In the genomic region with DNA sequence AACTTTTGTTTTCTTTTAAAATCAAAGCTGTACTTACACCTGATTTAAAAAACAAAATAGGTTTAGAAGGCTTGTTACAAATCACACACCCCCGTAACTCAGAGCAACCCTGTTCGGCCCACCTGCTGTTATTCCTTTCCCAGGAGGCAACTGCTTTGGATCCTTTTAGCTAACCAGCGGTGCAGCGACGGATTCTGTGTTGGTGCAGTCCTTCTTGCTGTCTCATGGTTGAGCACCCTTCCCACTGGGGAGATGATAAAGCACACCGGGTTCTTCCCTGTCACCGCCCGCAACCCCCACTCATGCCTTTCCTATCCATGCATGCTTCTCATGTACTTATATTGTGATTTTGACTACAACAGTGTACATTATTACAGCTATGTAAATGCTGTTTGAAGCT, we compare ENCODE assay signal across 15 cellular contexts. TPM values are rescaled to one million over a fixed set of nuclear protein-coding genes. Genes with fewer than 3 reads are reported as not detected.
DNase-seq lines count a peak whose midpoint lies in the region; ATAC-seq and TF ChIP-seq lines count a peak whose summit lies in the region.
"Had no signal": no experiment of that assay in that cellular context is flagged by ENCODE, and none has a peak within 500 bp of the region (broad histone marks: within the 10 kb centered on the region; RNA-seq: fewer than 3 reads in every experiment).

No MANE protein-coding gene starts in this region.

- intact Hi-C loops in activated CD4-positive, alpha-beta T cell treated with anti-CD3 and anti-CD28 coated beads, Interleukin-2, amount 10 ng/mL, durations not matched to agents 24 days and 14 days (cut with micrococcal nuclease), result loop anchor here (2.0 kb wide), 2 partner anchors 116 to 244 kb away; partner anchors contain the start of gene PTPRE

- ATAC-seq in GM23338 (peak; percentile 9; the same call in 1 of the 3 replicates), GM21717 (IDR thresholded peaks at IDR 0.05; ENCODE audit: unreplicated experiment) (no peak), HG03045 (IDR thresholded peaks at IDR 0.05; ENCODE audit: unreplicated experiment) (no peak)

- no peak overlapping the region for H3K4me2 ChIP-seq in GM23338

- peak overlapping the region; percentile 78 for H3K4me3 Mint-ChIP-seq in activated CD4-positive, alpha-beta T cell treated with anti-CD3 and anti-CD28 coated beads, Interleukin-2, amount 10 ng/mL, durations not matched to agents 24 days and 14 days
- peak overlapping the region; percentile 67 for H3K4me3 Mint-ChIP-seq in GM23338
- peak overlapping the region in 4 of 5 experiments; percentile 36 to 70 (median 45) for H3K4me3 Mint-ChIP-seq in brain
- H3K4me3 Mint-ChIP-seq in nephron progenitor cell, result peak overlapping the region; percentile 64

- H3F3A ChIP-seq in GM23338 (replicated peaks; ENCODE audit: low read depth), result 0 out of 2 replicates have a peak, but pooled peaks cover 2% of the 10 kb centered on the region

- no peak overlapping the region for H3K27ac Mint-ChIP-seq in activated CD4-positive, alpha-beta T cell treated with anti-CD3 and anti-CD28 coated beads, Interleukin-2, amount 10 ng/mL, durations not matched to agents 24 days and 14 days
- H3K27ac Mint-ChIP-seq in GM23338 (no peak overlapping the region), brain (no peak overlapping the region), nephron progenitor cell (peak overlapping the region; percentile 4)

- peaks cover 24% of the 10 kb centered on the region for H3K27me3 Mint-ChIP-seq in activated CD4-positive, alpha-beta T cell treated with anti-CD3 and anti-CD28 coated beads, Interleukin-2, amount 10 ng/mL, durations not matched to agents 24 days and 14 days
- H3K27me3 Mint-ChIP-seq in GM23338 (ENCODE audit: insufficient read depth, low read depth, poor library complexity), result peaks cover 8% of the 10 kb centered on the region
- H3K27me3 Mint-ChIP-seq in brain, result peaks cover 44% of the 10 kb centered on the region
- H3K27me3 Mint-ChIP-seq in nephron progenitor cell (ENCODE audit: low read depth, poor library complexity), result peaks cover 15% of the 10 kb centered on the region

- H3K9me3 Mint-ChIP-seq in activated CD4-positive, alpha-beta T cell treated with anti-CD3 and anti-CD28 coated beads, Interleukin-2, amount 10 ng/mL, durations not matched to agents 24 days and 14 days, result no peaks in the 10 kb centered on the region
- no peaks in the 10 kb centered on the region for H3K9me3 Mint-ChIP-seq in GM23338
- H3K9me3 Mint-ChIP-seq in brain, result peaks cover 0 to 6% (median 0%) of the 10 kb centered on the region in 5 experiments
- H3K9me3 Mint-ChIP-seq in nephron progenitor cell, result no peaks in the 10 kb centered on the region

- peaks cover 3% of the 10 kb centered on the region; the same call in 1 of the 2 replicates for H3K4me1 ChIP-seq in GM23338 (ENCODE audit: insufficient read depth)

- no peak overlapping the region for H3K27ac ChIP-seq in GM23338 (ENCODE audit: low read depth)
- H3K27ac ChIP-seq: heart right ventricle, vagina had no signal

- no peaks in the 10 kb centered on the region for H3K36me3 Mint-ChIP-seq in activated CD4-positive, alpha-beta T cell treated with anti-CD3 and anti-CD28 coated beads, Interleukin-2, amount 10 ng/mL, durations not matched to agents 24 days and 14 days (ENCODE audit: low read depth)
- H3K36me3 Mint-ChIP-seq in GM23338 (ENCODE audit: low read depth) (no peaks in the 10 kb centered on the region), brain (no peaks in the 10 kb centered on the region), nephron progenitor cell (ENCODE audit: low read depth) (no peaks in the 10 kb centered on the region)

- no peaks in the 10 kb centered on the region for H3K9me2 ChIP-seq in GM23338 (ENCODE audit: insufficient read depth)

- no peaks in the 10 kb centered on the region for H3K36me3 ChIP-seq in GM23338 (ENCODE audit: insufficient read depth)
- H3K36me3 ChIP-seq: heart right ventricle, vagina had no signal

- H3K79me2 ChIP-seq in GM23338 (replicated peaks; ENCODE audit: insufficient read depth), result no peaks in the 10 kb centered on the region

- H3K4me3 ChIP-seq in GM23338, result no peak overlapping the region

- no peak overlapping the region for H2AFZ ChIP-seq in GM23338

- no peak for DNase-seq in activated CD4-positive, alpha-beta T cell treated with anti-CD3 and anti-CD28 coated beads, Interleukin-2, amount 10 ng/mL, durations not matched to agents 24 days and 14 days
- no peak for DNase-seq in activated CD4-positive, alpha-beta T cell treated with anti-CD3 and anti-CD28 coated beads, Interleukin-2, amount 50 U/mL, for 48 hours
- peak; percentile 37 for DNase-seq in GM23338 (ENCODE audit: low spot score)
- peak; percentile 46 for DNase-seq in nephron progenitor cell
- DNase-seq in inferior parietal cortex (ENCODE audit: extremely low spot score), result no peak
- DNase-seq: activated naive CD4-positive, alpha-beta T cell treated with anti-CD3 and anti-CD28 coated beads, Interleukin-2, amount 50 U/mL, for 16 hours; effector CD4-positive, alpha-beta T cell; EL; heart right ventricle; NCI-H1105 treated with DMSO at 0.1 percent for 48 hours; NCI-H2227 treated with DMSO at 0.1 percent for 48 hours had no signal

- TF ChIP-seq CTCF in GM23338 (conservative IDR thresholded peaks at IDR 0.05; ENCODE audit: low read depth in 2 of 2) (no peak), brain (conservative IDR thresholded peaks at IDR 0.05) (no peak), nephron progenitor cell (IDR thresholded peaks at IDR 0.05) (no peak)

- peaks cover 11% of the 10 kb centered on the region for H3K4me1 Mint-ChIP-seq in activated CD4-positive, alpha-beta T cell treated with anti-CD3 and anti-CD28 coated beads, Interleukin-2, amount 10 ng/mL, durations not matched to agents 24 days and 14 days
- H3K4me1 Mint-ChIP-seq in GM23338, result peaks cover 10% of the 10 kb centered on the region
- peaks cover 5% of the 10 kb centered on the region for H3K4me1 Mint-ChIP-seq in brain
- H3K4me1 Mint-ChIP-seq in nephron progenitor cell, result peaks cover 35% of the 10 kb centered on the region

- H3K27me3 ChIP-seq in GM23338 (ENCODE audit: insufficient read depth), result peaks cover 19% of the 10 kb centered on the region
- H3K27me3 ChIP-seq: vagina had no signal

- no peaks in the 10 kb centered on the region for H4K20me1 ChIP-seq in GM23338 (replicated peaks; ENCODE audit: insufficient read depth)

TF ChIP-seq in GM23338, 12 proteins besides CTCF, POLR2A, EP300 and RAD21 (continues in another document):
- TF ChIP-seq ZNF114 (CRISPR knock-in tag; IDR thresholded peaks at IDR 0.05) (no peak), EZH2 (IDR thresholded peaks at IDR 0.05; ENCODE audit: low read depth, unreplicated experiment) (no peak), CREB1 (CRISPR knock-in tag; IDR thresholded peaks at IDR 0.05; ENCODE audit: low read depth) (no peak)

RNA-seq across cellular contexts. Expression of gene MKI67, which starts 24.8 kb away (rescaled TPM):
- total RNA-seq in activated CD4-positive, alpha-beta T cell treated with anti-CD3 and anti-CD28 coated beads, Interleukin-2, amount 10 ng/mL, durations not matched to agents 24 days and 14 days, result 161 and 164 TPM in 2 replicates
- total RNA-seq in GM23338 (2014; rRNA removed; shearing (Covaris generic)), result 51.3 and 58.0 TPM in 2 replicates
- polyA plus RNA-seq in GM23338 (2016; fragmentation: Nextera tagmentation; extraction: Ambion mirVana) (88.7 and 103 TPM in 2 replicates), brain (ENCODE audit: insufficient read depth, low read depth, low replicate concordance) (51.3 TPM)

Comparison
In these comparisons a context has a peak if more than half of its experiments do, and no peak if none do; other contexts are left out.
1. DNase-seq: peak in GM23338 (single experiment) and nephron progenitor cell (single experiment); none in activated CD4-positive, alpha-beta T cell treated with anti-CD3 and anti-CD28 coated beads, Interleukin-2, amount 10 ng/mL, durations not matched to agents 24 days and 14 days (single experiment), activated CD4-positive, alpha-beta T cell treated with anti-CD3 and anti-CD28 coated beads, Interleukin-2, amount 50 U/mL, for 48 hours (0 of 2) and inferior parietal cortex (single experiment).
2. Peak in every context shown above with its lines, with median percentiles within 50 percentile points of each other: H3K4me3 Mint-ChIP-seq.